ENCODE assay signal across 15 cellular contexts in the genomic region with DNA sequence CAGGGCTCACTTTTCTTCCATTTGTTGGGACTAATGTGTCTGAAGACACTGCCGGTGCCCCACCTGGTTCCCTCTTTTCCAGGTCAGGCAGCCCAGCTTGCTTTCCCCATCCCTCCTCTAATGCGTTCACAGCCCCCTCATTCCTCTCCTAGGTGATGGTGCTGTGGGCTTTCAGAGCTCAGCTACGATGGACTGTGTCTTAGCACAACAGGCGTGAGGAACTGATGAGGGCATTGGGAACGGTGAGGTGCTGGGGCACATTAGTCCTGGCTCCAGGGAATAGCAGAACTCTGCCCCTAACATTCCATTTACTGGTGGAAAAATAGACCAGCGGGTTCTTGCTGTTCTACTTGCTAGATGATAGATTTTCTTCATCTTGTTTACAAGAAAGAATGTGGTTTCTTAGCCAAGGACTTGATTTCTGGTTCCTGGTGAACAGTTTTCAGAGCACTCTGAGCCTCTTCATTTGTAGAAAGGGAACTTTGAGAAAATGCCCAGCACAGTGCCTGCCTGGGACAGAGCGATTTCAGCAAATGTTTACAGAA. TPM values are rescaled to one million over a fixed set of nuclear protein-coding genes. Genes with fewer than 3 reads are reported as not detected.
A peak's percentile ranks its signal among the peaks of the same experiment; 100 is the strongest.
DNase-seq lines count a peak whose midpoint lies in the region; ATAC-seq and TF ChIP-seq lines count a peak whose summit lies in the region.
"Had no signal": no experiment of that assay in that cellular context is flagged by ENCODE, and none has a peak within 500 bp of the region (broad histone marks: within the 10 kb centered on the region; RNA-seq: fewer than 3 reads in every experiment).

No MANE protein-coding gene starts in this region.

- H3K4me3 Mint-ChIP-seq in CD8-positive, alpha-beta memory T cell, result peak overlapping the region in 1 of 7 donors; percentile 9
- no peak overlapping the region for H3K4me3 Mint-ChIP-seq in T-helper 2 cell treated with Interferon-gamma antibody and Interleukin-4, amounts not matched to agents 5 μg/mL and 100 μg/mL, for 36 hours
- H3K4me3 Mint-ChIP-seq: activated naive CD4-positive, alpha-beta T cell treated with anti-CD3 and anti-CD28 coated beads, Interleukin-2, amount 50 U/mL, for 24 hours had no signal

- H3K27ac ChIP-seq in left ventricle myocardium inferior (replicated peaks), result peak overlapping the region; percentile 55
- peak overlapping the region in 5 of 12 donors; percentile 8 to 81 (median 45) for H3K27ac ChIP-seq in heart left ventricle
- H3K27ac ChIP-seq in esophagus squamous epithelium, result peak overlapping the region; percentile 39 to 80 (median 72)
- peak overlapping the region; percentile 29 to 98 for H3K27ac ChIP-seq in aorta (ENCODE audit: low read depth in 1 of 2, low read length in 2 of 2)
- no peak overlapping the region for H3K27ac ChIP-seq in CD8-positive, alpha-beta memory T cell (ENCODE audit: low read depth, low read length)

- DNase-seq in left ventricle myocardium inferior (no peak), heart left ventricle (no peak), esophagus squamous epithelium (lab: John Stamatoyannopoulos, UW) (no peak), sciatic nerve (ENCODE audit: low spot score) (peak; percentile 40), aorta (no peak), glomerular visceral epithelial cell (ENCODE audit: extremely low spot score) (no peak)
- DNase-seq in CD8-positive, alpha-beta memory T cell, result no peak
- no peak for DNase-seq in T-helper 2 cell treated with Interferon-gamma antibody and Interleukin-4, amounts not matched to agents 5 μg/mL and 100 μg/mL, for 36 hours (ENCODE audit: low spot score)
- DNase-seq: cerebellar nuclear complex; DND-41; GOT3; NCI-H2081; NCI-H69; stimulated activated CD4-positive, alpha-beta T cell treated with anti-CD3 and anti-CD28 coated beads, Interleukin-2, amount 100 ng/mL, for 24 hours had no signal

- H3K4me3 ChIP-seq in left ventricle myocardium inferior (no peak overlapping the region), heart left ventricle (no peak overlapping the region), esophagus squamous epithelium (peak overlapping the region in 1 of 4 donors; percentile 3), aorta (ENCODE audit: low read length in 2 of 2) (no peak overlapping the region)
- no peak overlapping the region for H3K4me3 ChIP-seq in CD8-positive, alpha-beta memory T cell (ENCODE audit: low read length)

- POLR2A ChIA-PET in CD8-positive, alpha-beta memory T cell (lab: Charles Lee), result no interaction called here

- 80 to 90% (median 85%) methylated on average over 7 of the region's 7 CpGs for WGBS in heart left ventricle, 4 donors
- WGBS in esophagus squamous epithelium, 2 donors, result 67 to 69% methylated on average over 4 to 6 of the region's 7 CpGs
- 26 to 27% methylated on average over 7 of the region's 7 CpGs for WGBS in aorta, 2 donors

- no peaks in the 10 kb centered on the region for H3K36me3 ChIP-seq in left ventricle myocardium inferior
- H3K36me3 ChIP-seq in heart left ventricle, result no peaks in the 10 kb centered on the region
- H3K36me3 ChIP-seq in esophagus squamous epithelium, result no peaks in the 10 kb centered on the region
- no peaks in the 10 kb centered on the region for H3K36me3 ChIP-seq in aorta (ENCODE audit: control insufficient read depth in 1 of 2, insufficient read depth in 2 of 2, low read length in 1 of 2)
- no peaks in the 10 kb centered on the region for H3K36me3 ChIP-seq in CD8-positive, alpha-beta memory T cell (ENCODE audit: insufficient read depth, low read length)

- no peaks in the 10 kb centered on the region for H3K9me3 Mint-ChIP-seq in CD8-positive, alpha-beta memory T cell
- H3K9me3 Mint-ChIP-seq in T-helper 2 cell treated with Interferon-gamma antibody and Interleukin-4, amounts not matched to agents 5 μg/mL and 100 μg/mL, for 36 hours, result no peaks in the 10 kb centered on the region
- H3K9me3 Mint-ChIP-seq: activated naive CD4-positive, alpha-beta T cell treated with anti-CD3 and anti-CD28 coated beads, Interleukin-2, amount 50 U/mL, for 24 hours had no signal

- peaks cover 78% of the 10 kb centered on the region for H3K4me1 ChIP-seq in left ventricle myocardium inferior
- H3K4me1 ChIP-seq in heart left ventricle, result peaks cover 6 to 69% (median 55%) of the 10 kb centered on the region in 12 donors
- H3K4me1 ChIP-seq in esophagus squamous epithelium, result peaks cover 13 to 74% (median 42%) of the 10 kb centered on the region in 3 donors
- H3K4me1 ChIP-seq in aorta (ENCODE audit: control insufficient read depth in 1 of 2, insufficient read depth in 2 of 2, low read length in 2 of 2), result peaks cover 3 to 5% of the 10 kb centered on the region in 2 donors
- H3K4me1 ChIP-seq in CD8-positive, alpha-beta memory T cell (ENCODE audit: insufficient read depth, low read length), result peaks cover 18% of the 10 kb centered on the region

- H3K4me1 Mint-ChIP-seq in CD8-positive, alpha-beta memory T cell, result peaks cover 3 to 7% (median 4%) of the 10 kb centered on the region in 3 donors
- H3K4me1 Mint-ChIP-seq in T-helper 2 cell treated with Interferon-gamma antibody and Interleukin-4, amounts not matched to agents 5 μg/mL and 100 μg/mL, for 36 hours (ENCODE audit: low read depth), result peaks cover 26% of the 10 kb centered on the region

- ATAC-seq in heart left ventricle (no peak), sciatic nerve (peak; percentile 15), aorta (ENCODE audit: low FRiP score) (peak; percentile 53)

- TF ChIP-seq CTCF in left ventricle myocardium inferior (IDR thresholded peaks at IDR 0.05; ENCODE audit: borderline replicate concordance) (no peak), heart left ventricle (IDR thresholded peaks at IDR 0.05) (no peak), esophagus squamous epithelium (IDR thresholded peaks at IDR 0.05) (no peak)

- H3K27ac Mint-ChIP-seq in CD8-positive, alpha-beta memory T cell, result no peak overlapping the region
- H3K27ac Mint-ChIP-seq in T-helper 2 cell treated with Interferon-gamma antibody and Interleukin-4, amounts not matched to agents 5 μg/mL and 100 μg/mL, for 36 hours, result no peak overlapping the region
- H3K27ac Mint-ChIP-seq: activated naive CD4-positive, alpha-beta T cell treated with anti-CD3 and anti-CD28 coated beads, Interleukin-2, amount 50 U/mL, for 24 hours had no signal

- H3K9me3 ChIP-seq in left ventricle myocardium inferior (replicated peaks) (no peaks in the 10 kb centered on the region), heart left ventricle (no peaks in the 10 kb centered on the region), esophagus squamous epithelium (no peaks in the 10 kb centered on the region), aorta (ENCODE audit: control insufficient read depth, low read length) (no peaks in the 10 kb centered on the region)
- no peaks in the 10 kb centered on the region for H3K9me3 ChIP-seq in CD8-positive, alpha-beta memory T cell (ENCODE audit: low read length)

- TF ChIP-seq POLR2A in heart left ventricle (IDR thresholded peaks at IDR 0.05), result no peak
- no peak for TF ChIP-seq POLR2A in esophagus squamous epithelium (IDR thresholded peaks at IDR 0.05)

- peaks cover 2 to 21% of the 10 kb centered on the region in 2 donors for H3K27me3 Mint-ChIP-seq in CD8-positive, alpha-beta memory T cell
- H3K27me3 Mint-ChIP-seq in T-helper 2 cell treated with Interferon-gamma antibody and Interleukin-4, amounts not matched to agents 5 μg/mL and 100 μg/mL, for 36 hours (ENCODE audit: low read depth), result no peaks in the 10 kb centered on the region
- H3K27me3 Mint-ChIP-seq: activated naive CD4-positive, alpha-beta T cell treated with anti-CD3 and anti-CD28 coated beads, Interleukin-2, amount 50 U/mL, for 24 hours had no signal

- peaks cover 0 to 3% (median 0%) of the 10 kb centered on the region in 3 donors for H3K36me3 Mint-ChIP-seq in CD8-positive, alpha-beta memory T cell
- H3K36me3 Mint-ChIP-seq in T-helper 2 cell treated with Interferon-gamma antibody and Interleukin-4, amounts not matched to agents 5 μg/mL and 100 μg/mL, for 36 hours (ENCODE audit: low read depth), result no peaks in the 10 kb centered on the region
- H3K36me3 Mint-ChIP-seq: activated naive CD4-positive, alpha-beta T cell treated with anti-CD3 and anti-CD28 coated beads, Interleukin-2, amount 50 U/mL, for 24 hours had no signal

- no peaks in the 10 kb centered on the region for H3K27me3 ChIP-seq in left ventricle myocardium inferior (ENCODE audit: low read depth)
- H3K27me3 ChIP-seq in heart left ventricle, result no peaks in the 10 kb centered on the region
- H3K27me3 ChIP-seq in esophagus squamous epithelium, result no peaks in the 10 kb centered on the region
- no peaks in the 10 kb centered on the region for H3K27me3 ChIP-seq in aorta (ENCODE audit: control insufficient read depth in 1 of 2, insufficient read depth in 2 of 2, low read length in 1 of 2)
- no peaks in the 10 kb centered on the region for H3K27me3 ChIP-seq in CD8-positive, alpha-beta memory T cell (ENCODE audit: insufficient read depth, low read length, poor library complexity, severe bottlenecking)

- CTCF ChIA-PET in CD8-positive, alpha-beta memory T cell (lab: Charles Lee), result no interaction called here

- intact Hi-C loops in left ventricle myocardium inferior (cut with micrococcal nuclease), result no loop called here
- intact Hi-C loops in heart left ventricle (cut with DNase I), result loop anchor here in 1 of 10 donors (10.0 kb wide), 1 partner anchor 114 kb away; no protein-coding TSS in a partner anchor
- intact Hi-C loops in esophagus squamous epithelium (cut with DNase I), result no loop called here
- intact Hi-C loops in sciatic nerve (cut with DNase I), result no loop called here
- intact Hi-C loops in aorta (cut with DNase I), result loop anchor here in 1 of 2 donors (5.0 to 10.0 kb wide), 3 partner anchors 121 to 986 kb away; no protein-coding TSS in a partner anchor

RNA-seq across cellular contexts. Expression of a gene that starts 42.4 kb away (rescaled TPM):
- 43.3 TPM for total RNA-seq in left ventricle myocardium inferior
- total RNA-seq in heart left ventricle, result 10 to 100 TPM; 25.2 to 44.0 (median 34.0) TPM
- 10 to 100 TPM; 10.4 to 14.6 TPM for polyA plus RNA-seq in heart left ventricle
- 10 to 100 TPM in 2 of 4 donors, 1 to 10 TPM in 1, under 1 TPM in 1; 0.91 to 17.9 (median 6.8) TPM for total RNA-seq in esophagus squamous epithelium
- 27.1 TPM for total RNA-seq in sciatic nerve
- 100 to 1,000 TPM in 1 of 2 donors, 10 to 100 TPM in 1; 61.9 to 112 TPM for total RNA-seq in aorta
- polyA plus RNA-seq in aorta, result 10 to 100 TPM in 1 of 2 donors, 1 to 10 TPM in 1; 7.0 to 11.8 TPM
- 10 to 100 TPM; 27.3 to 30.4 TPM for total RNA-seq in CD8-positive, alpha-beta memory T cell
- 8.1 TPM for polyA plus RNA-seq in CD8-positive, alpha-beta memory T cell

Comparison
In these comparisons a context has a peak if more than half of its experiments do, and no peak if none do; other contexts are left out.
1. ATAC-seq: peak in sciatic nerve (single experiment) and aorta (single experiment); none in heart left ventricle (0 of 4).